16 cellular contexts compared by ENCODE assay signal in the genomic region with DNA sequence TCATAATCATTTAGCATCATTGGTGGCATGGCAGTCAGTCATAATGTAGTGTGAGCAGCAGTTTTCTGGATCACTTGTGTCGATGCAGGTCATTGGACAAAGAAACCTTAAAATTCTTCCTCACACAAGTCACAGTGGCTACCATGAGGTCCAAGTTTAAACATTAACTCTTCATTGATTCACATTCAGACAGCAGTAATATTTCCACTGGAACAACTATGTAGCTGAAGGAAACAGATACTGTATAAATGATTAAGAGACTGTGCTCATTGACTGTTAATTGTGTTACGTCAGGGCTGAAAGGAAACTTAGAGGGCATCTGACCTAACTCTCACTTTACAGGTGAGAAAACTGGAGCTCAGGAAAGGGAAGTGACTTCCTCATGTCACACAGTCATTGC.
A peak's percentile ranks its signal among the peaks of the same experiment; 100 is the strongest.
DNase-seq lines count a peak whose midpoint lies in the region; ATAC-seq, FAIRE-seq and TF ChIP-seq lines count a peak whose summit lies in the region.
"Had no signal": no experiment of that assay in that cellular context is flagged by ENCODE, and none has a peak within 500 bp of the region (broad histone marks: within the 10 kb centered on the region; RNA-seq: fewer than 3 reads in every experiment).

No MANE protein-coding gene starts in this region.

- no peak overlapping the region for H3K27ac ChIP-seq in astrocyte (ENCODE audit: low read depth, low read length)
- H3K27ac ChIP-seq: A549, BLaER1, GM23248 had no signal

- H3K27ac Mint-ChIP-seq in astrocyte (ENCODE audit: unreplicated experiment) (no peak overlapping the region), nephron progenitor cell (no peak overlapping the region)
- H3K27ac Mint-ChIP-seq: CD8-positive, alpha-beta memory T cell had no signal

- H3K27me3 ChIP-seq in astrocyte (ENCODE audit: insufficient read depth, low read length): no peaks in the 10 kb centered on the region
- H3K27me3 ChIP-seq: BLaER1 had no signal

- no peaks in the 10 kb centered on the region for H3K27me3 Mint-ChIP-seq in astrocyte (ENCODE audit: low read depth, unreplicated experiment)
- H3K27me3 Mint-ChIP-seq in nephron progenitor cell (ENCODE audit: low read depth, poor library complexity): no peaks in the 10 kb centered on the region
- H3K27me3 Mint-ChIP-seq: CD8-positive, alpha-beta memory T cell had no signal

- TF ChIP-seq CTCF in astrocyte (IDR thresholded peaks at IDR 0.05; ENCODE audit: insufficient read depth, low read depth, low read length) (no peak), nephron progenitor cell (IDR thresholded peaks at IDR 0.05) (no peak)

- H3K36me3 Mint-ChIP-seq in astrocyte (ENCODE audit: low read depth, unreplicated experiment): no peaks in the 10 kb centered on the region
- H3K36me3 Mint-ChIP-seq in nephron progenitor cell (ENCODE audit: low read depth): no peaks in the 10 kb centered on the region
- H3K36me3 Mint-ChIP-seq: CD8-positive, alpha-beta memory T cell had no signal

- H3K36me3 ChIP-seq in astrocyte (ENCODE audit: insufficient read depth, low read length): no peaks in the 10 kb centered on the region
- H3K36me3 ChIP-seq: BLaER1 had no signal

- H4K20me1 ChIP-seq in astrocyte (ENCODE audit: insufficient read depth, low read length): no peaks in the 10 kb centered on the region
- H4K20me1 ChIP-seq: BLaER1 had no signal

- no peak overlapping the region for H3K4me2 ChIP-seq in astrocyte (ENCODE audit: low read length)
- H3K4me2 ChIP-seq: A549, BLaER1 had no signal

- no peak for DNase-seq in astrocyte (ENCODE audit: low read depth)
- DNase-seq in glomerular visceral epithelial cell (ENCODE audit: extremely low spot score): peak; percentile 11
- peak; percentile 8 for DNase-seq in left kidney (ENCODE audit: low read depth, low spot score)
- no peak for DNase-seq in nephron progenitor cell
- no peak for DNase-seq in activated CD4-positive, alpha-beta T cell treated with anti-CD3 and anti-CD28 coated beads for 1 hour
- DNase-seq in activated T-cell treated with anti-CD3 and anti-CD28 coated beads, Interleukin-2, amount 50 U/mL, for 1 hour: no peak
- DNase-seq: Caco-2; CD8-positive, alpha-beta memory T cell; DMS53; GF-D8; GM23248; IMR-90 had no signal

- no peak overlapping the region for H2AFZ ChIP-seq in astrocyte (ENCODE audit: low read depth, low read length)
- H2AFZ ChIP-seq: GM23248 had no signal

- no peak overlapping the region for H3K4me3 ChIP-seq in astrocyte (ENCODE audit: insufficient read depth, low read depth, low read length)
- H3K4me3 ChIP-seq: A549, BLaER1, GM23248 had no signal

- no peak overlapping the region for H3K4me3 Mint-ChIP-seq in astrocyte (ENCODE audit: unreplicated experiment)
- no peak overlapping the region for H3K4me3 Mint-ChIP-seq in nephron progenitor cell
- H3K4me3 Mint-ChIP-seq: CD8-positive, alpha-beta memory T cell had no signal

- no peaks in the 10 kb centered on the region for H3K9me3 Mint-ChIP-seq in astrocyte (ENCODE audit: unreplicated experiment)
- H3K9me3 Mint-ChIP-seq in nephron progenitor cell: peaks cover 14% of the 10 kb centered on the region

- FAIRE-seq in astrocyte (lab: Jason Lieb, UNC): peak; percentile 20
- FAIRE-seq: A549, H54 had no signal

- H3K4me1 ChIP-seq in astrocyte (ENCODE audit: insufficient read depth, low read length): no peaks in the 10 kb centered on the region
- H3K4me1 ChIP-seq: A549, BLaER1, Caco-2 had no signal

- no peak for ATAC-seq in HG03432 (IDR thresholded peaks at IDR 0.05; ENCODE audit: unreplicated experiment)
- ATAC-seq: A549 had no signal

- H3K4me1 Mint-ChIP-seq in astrocyte (ENCODE audit: low read depth, unreplicated experiment) (peaks cover 3% of the 10 kb centered on the region), nephron progenitor cell (no peaks in the 10 kb centered on the region)
- H3K4me1 Mint-ChIP-seq: CD8-positive, alpha-beta memory T cell had no signal

- no peak overlapping the region for H3K9ac ChIP-seq in astrocyte (ENCODE audit: low read length)
- H3K9ac ChIP-seq: BLaER1, GM23248 had no signal

- no peaks in the 10 kb centered on the region for H3K79me2 ChIP-seq in astrocyte (ENCODE audit: insufficient read depth, low read length)

- H3K9me3 ChIP-seq in astrocyte (ENCODE audit: insufficient read depth, low read depth, low read length): no peaks in the 10 kb centered on the region
- H3K9me3 ChIP-seq: A549, BLaER1, Caco-2 had no signal

Comparison
In these comparisons a context has a peak if more than half of its experiments do, and no peak if none do; other contexts are left out.
1. DNase-seq: peak in glomerular visceral epithelial cell (single experiment) and left kidney (single experiment); none in astrocyte (single experiment), nephron progenitor cell (single experiment), activated CD4-positive, alpha-beta T cell treated with anti-CD3 and anti-CD28 coated beads for 1 hour (single experiment) and activated T-cell treated with anti-CD3 and anti-CD28 coated beads, Interleukin-2, amount 50 U/mL, for 1 hour (single experiment).